In genomic region chr10:13472359-13472758, GRCh38 we compare ENCODE assay signal across 39 cellular contexts. TPM values are rescaled to one million over a fixed set of nuclear protein-coding genes. Genes with fewer than 3 reads are reported as not detected.
"Had no signal": no experiment of that assay in that cellular context is flagged by ENCODE, and none has a peak within 500 bp of the region (broad histone marks: within the 10 kb centered on the region; RNA-seq: fewer than 3 reads in every experiment).

No MANE protein-coding gene starts in this region.

- H3K4me1 Mint-ChIP-seq: activated naive CD4-positive, alpha-beta T cell treated with anti-CD3 and anti-CD28 coated beads, Interleukin-2, amount 10 ng/mL, durations not matched to agents 7 days and 5 days; activated naive CD4-positive, alpha-beta T cell treated with anti-CD3 and anti-CD28 coated beads, Interleukin-2, amount 50 U/mL, for 24 hours; activated naive CD8-positive, alpha-beta T cell treated with anti-CD3 and anti-CD28 coated beads for 36 hours; activated naive CD8-positive, alpha-beta T cell treated with anti-CD3 and anti-CD28 coated beads, Interleukin-2, amount 10 ng/mL, durations not matched to agents 7 days and 5 days; activated naive CD8-positive, alpha-beta T cell treated with anti-CD3 and anti-CD28 coated beads, Interleukin-2, amount 50 U/mL, for 24 hours; activated T-helper 17 cell treated with anti-CD3 and anti-CD28 coated beads, Interleukin-2, amount 50 U/mL, for 72 hours; brain; central memory CD8-positive, alpha-beta T cell had no signal

- H3K27me3 ChIP-seq: adrenal gland, ascending aorta, body of pancreas, brain microvascular endothelial cell, breast epithelium, cardiac muscle cell had no signal

- FAIRE-seq: astrocyte, colon had no signal

- H3K4me3 ChIP-seq: adrenal gland, ascending aorta, body of pancreas, breast epithelium, cardiac muscle cell had no signal

- H3K36me3 ChIP-seq: adrenal gland, brain microvascular endothelial cell, breast epithelium, cardiac muscle cell had no signal

- DNase-seq: activated effector memory CD4-positive, alpha-beta T cell treated with anti-CD3 and anti-CD28 coated beads, Interleukin-2, amount 50 U/mL, for 16 hours; activated effector memory CD4-positive, alpha-beta T cell treated with Interleukin-2 at 50 U/mL for 16 hours; activated gamma-delta T cell; activated gamma-delta T cell treated with Interleukin-2 at 50 U/mL for 16 hours; activated naive CD4-positive, alpha-beta T cell; activated naive CD4-positive, alpha-beta T cell treated with anti-CD3 and anti-CD28 coated beads for 36 hours; activated naive CD4-positive, alpha-beta T cell treated with anti-CD3 and anti-CD28 coated beads, Interleukin-2, amount 10 ng/mL, durations not matched to agents 7 days and 5 days; activated naive CD4-positive, alpha-beta T cell treated with anti-CD3 and anti-CD28 coated beads, Interleukin-2, amount 50 U/mL, for 16 hours; activated naive CD4-positive, alpha-beta T cell treated with Interleukin-2 at 50 U/mL for 16 hours; activated naive CD8-positive, alpha-beta T cell treated with anti-CD3 and anti-CD28 coated beads for 36 hours; activated naive CD8-positive, alpha-beta T cell treated with anti-CD3 and anti-CD28 coated beads, Interleukin-2, amount 10 ng/mL, durations not matched to agents 7 days and 5 days; activated naive CD8-positive, alpha-beta T cell treated with anti-CD3 and anti-CD28 coated beads, Interleukin-2, amount 50 U/mL, for 24 hours; activated T-cell treated with anti-CD3 and anti-CD28 coated beads, Interleukin-2, amount 50 U/mL, for 1 hour; activated T-cell treated with anti-CD3 and anti-CD28 coated beads, Interleukin-2, amount 50 U/mL, for 24 hours; activated T-cell treated with anti-CD3 and anti-CD28 coated beads, Interleukin-2, amount 50 U/mL, for 4 hours; activated T-cell treated with anti-CD3 and anti-CD28 coated beads, Interleukin-2, amount 50 U/mL, for 48 hours; activated T-cell treated with anti-CD3 and anti-CD28 coated beads, Interleukin-2, amount 50 U/mL, for 72 hours; adrenal gland; amniotic stem cell; amygdala; anterior cingulate cortex; aorta; body of pancreas; brain microvascular endothelial cell; caudate nucleus; cerebellar nuclear complex had no signal

- H3K4me1 ChIP-seq: adrenal gland, ascending aorta, body of pancreas, breast epithelium had no signal

- H3K27ac Mint-ChIP-seq: activated naive CD4-positive, alpha-beta T cell treated with anti-CD3 and anti-CD28 coated beads for 36 hours; activated naive CD4-positive, alpha-beta T cell treated with anti-CD3 and anti-CD28 coated beads, Interleukin-2, amount 10 ng/mL, durations not matched to agents 7 days and 5 days; activated naive CD4-positive, alpha-beta T cell treated with anti-CD3 and anti-CD28 coated beads, Interleukin-2, amount 50 U/mL, for 24 hours; activated naive CD4-positive, alpha-beta T cell treated with anti-CD3 and anti-CD28 coated beads, Interleukin-2, amount 50 U/mL, for 72 hours; activated naive CD8-positive, alpha-beta T cell; activated naive CD8-positive, alpha-beta T cell treated with anti-CD3 and anti-CD28 coated beads for 36 hours; activated naive CD8-positive, alpha-beta T cell treated with anti-CD3 and anti-CD28 coated beads, Interleukin-2, amount 10 ng/mL, durations not matched to agents 7 days and 5 days; activated naive CD8-positive, alpha-beta T cell treated with anti-CD3 and anti-CD28 coated beads, Interleukin-2, amount 50 U/mL, for 24 hours; activated T-cell treated with anti-CD3 and anti-CD28 coated beads, Interleukin-2, amount 50 U/mL, for 24 hours; activated T-cell treated with anti-CD3 and anti-CD28 coated beads, Interleukin-2, amount 50 U/mL, for 72 hours; activated T-helper 1 cell treated with anti-CD3 and anti-CD28 coated beads, Interleukin-12 subunit alpha, Interleukin-12 subunit beta, Interleukin-2, Interleukin-4 antibody, amounts not matched to agents 30 ng/mL and 10 ng/mL and 1 ng/mL, durations not matched to agents 14 hours and 24 hours and 36 hours; activated T-helper 17 cell treated with anti-CD3 and anti-CD28 coated beads, Interleukin-2, amount 50 U/mL, for 72 hours; activated T-helper 2 cell treated with anti-CD3 and anti-CD28 coated beads, Interferon-gamma antibody, Interleukin-2, Interleukin-4, amounts not matched to agents 10 μg/mL and 5 μg/mL and 100 μg/mL, durations not matched to agents 14 hours and 24 hours and 36 hours; brain had no signal

- H3K36me3 Mint-ChIP-seq: activated naive CD4-positive, alpha-beta T cell treated with anti-CD3 and anti-CD28 coated beads, Interleukin-2, amount 10 ng/mL, durations not matched to agents 7 days and 5 days; activated naive CD4-positive, alpha-beta T cell treated with anti-CD3 and anti-CD28 coated beads, Interleukin-2, amount 50 U/mL, for 24 hours; activated naive CD4-positive, alpha-beta T cell treated with anti-CD3 and anti-CD28 coated beads, Interleukin-2, amount 50 U/mL, for 72 hours; activated naive CD8-positive, alpha-beta T cell; activated naive CD8-positive, alpha-beta T cell treated with anti-CD3 and anti-CD28 coated beads for 36 hours; activated naive CD8-positive, alpha-beta T cell treated with anti-CD3 and anti-CD28 coated beads, Interleukin-2, amount 10 ng/mL, durations not matched to agents 7 days and 5 days; brain had no signal

- H3K9me3 ChIP-seq: adrenal gland, ascending aorta, body of pancreas, breast epithelium had no signal

- H3K27ac ChIP-seq: adrenal gland, ascending aorta, body of pancreas, brain microvascular endothelial cell, breast epithelium, cardiac muscle cell had no signal

- H3K4me3 Mint-ChIP-seq: activated naive CD4-positive, alpha-beta T cell treated with anti-CD3 and anti-CD28 coated beads for 36 hours; activated naive CD4-positive, alpha-beta T cell treated with anti-CD3 and anti-CD28 coated beads, Interleukin-2, amount 10 ng/mL, durations not matched to agents 7 days and 5 days; activated naive CD4-positive, alpha-beta T cell treated with anti-CD3 and anti-CD28 coated beads, Interleukin-2, amount 50 U/mL, for 24 hours; activated naive CD8-positive, alpha-beta T cell; activated naive CD8-positive, alpha-beta T cell treated with anti-CD3 and anti-CD28 coated beads for 36 hours; activated naive CD8-positive, alpha-beta T cell treated with anti-CD3 and anti-CD28 coated beads, Interleukin-2, amount 10 ng/mL, durations not matched to agents 7 days and 5 days; activated naive CD8-positive, alpha-beta T cell treated with anti-CD3 and anti-CD28 coated beads, Interleukin-2, amount 50 U/mL, for 24 hours; activated T-cell treated with anti-CD3 and anti-CD28 coated beads, Interleukin-2, amount 50 U/mL, for 24 hours; activated T-cell treated with anti-CD3 and anti-CD28 coated beads, Interleukin-2, amount 50 U/mL, for 4 hours; activated T-cell treated with anti-CD3 and anti-CD28 coated beads, Interleukin-2, amount 50 U/mL, for 72 hours; activated T-helper 1 cell treated with anti-CD3 and anti-CD28 coated beads, Interleukin-12 subunit alpha, Interleukin-12 subunit beta, Interleukin-2, Interleukin-4 antibody, amounts not matched to agents 30 ng/mL and 10 ng/mL and 1 ng/mL, durations not matched to agents 14 hours and 24 hours and 36 hours; activated T-helper 17 cell treated with anti-CD3 and anti-CD28 coated beads, Interleukin-2, amount 50 U/mL, for 72 hours; brain; central memory CD8-positive, alpha-beta T cell had no signal

- ATAC-seq: activated naive CD4-positive, alpha-beta T cell treated with anti-CD3 and anti-CD28 coated beads, Interleukin-2, amount 50 U/mL, for 72 hours; activated naive CD8-positive, alpha-beta T cell treated with anti-CD3 and anti-CD28 coated beads, Interleukin-2, amount 50 U/mL, for 24 hours; activated T-cell treated with anti-CD3 and anti-CD28 coated beads, Interleukin-2, amount 50 U/mL, for 4 hours; activated T-cell treated with anti-CD3 and anti-CD28 coated beads, Interleukin-2, amount 50 U/mL, for 72 hours; activated T-helper 17 cell treated with anti-CD3 and anti-CD28 coated beads, Interleukin-2, amount 50 U/mL, for 72 hours; body of pancreas had no signal

- H3K27me3 Mint-ChIP-seq: activated naive CD4-positive, alpha-beta T cell treated with anti-CD3 and anti-CD28 coated beads, Interleukin-2, amount 10 ng/mL, durations not matched to agents 7 days and 5 days; activated naive CD4-positive, alpha-beta T cell treated with anti-CD3 and anti-CD28 coated beads, Interleukin-2, amount 50 U/mL, for 24 hours; activated naive CD8-positive, alpha-beta T cell; activated T-cell treated with anti-CD3 and anti-CD28 coated beads, Interleukin-2, amount 50 U/mL, for 24 hours; activated T-helper 17 cell treated with anti-CD3 and anti-CD28 coated beads, Interleukin-2, amount 50 U/mL, for 72 hours; brain had no signal

- H3K9me3 Mint-ChIP-seq: activated naive CD4-positive, alpha-beta T cell treated with anti-CD3 and anti-CD28 coated beads for 36 hours; activated naive CD4-positive, alpha-beta T cell treated with anti-CD3 and anti-CD28 coated beads, Interleukin-2, amount 10 ng/mL, durations not matched to agents 7 days and 5 days; activated naive CD4-positive, alpha-beta T cell treated with anti-CD3 and anti-CD28 coated beads, Interleukin-2, amount 50 U/mL, for 24 hours; activated naive CD4-positive, alpha-beta T cell treated with anti-CD3 and anti-CD28 coated beads, Interleukin-2, amount 50 U/mL, for 72 hours; activated naive CD8-positive, alpha-beta T cell treated with anti-CD3 and anti-CD28 coated beads for 36 hours; activated naive CD8-positive, alpha-beta T cell treated with anti-CD3 and anti-CD28 coated beads, Interleukin-2, amount 10 ng/mL, durations not matched to agents 7 days and 5 days; activated naive CD8-positive, alpha-beta T cell treated with anti-CD3 and anti-CD28 coated beads, Interleukin-2, amount 50 U/mL, for 24 hours; activated T-cell treated with anti-CD3 and anti-CD28 coated beads, Interleukin-2, amount 50 U/mL, for 24 hours; activated T-cell treated with anti-CD3 and anti-CD28 coated beads, Interleukin-2, amount 50 U/mL, for 4 hours; activated T-cell treated with anti-CD3 and anti-CD28 coated beads, Interleukin-2, amount 50 U/mL, for 72 hours; activated T-helper 1 cell treated with anti-CD3 and anti-CD28 coated beads, Interleukin-12 subunit alpha, Interleukin-12 subunit beta, Interleukin-2, Interleukin-4 antibody, amounts not matched to agents 30 ng/mL and 10 ng/mL and 1 ng/mL, durations not matched to agents 14 hours and 24 hours and 36 hours; activated T-helper 17 cell treated with anti-CD3 and anti-CD28 coated beads, Interleukin-2, amount 50 U/mL, for 72 hours; activated T-helper 2 cell treated with anti-CD3 and anti-CD28 coated beads, Interferon-gamma antibody, Interleukin-2, Interleukin-4, amounts not matched to agents 10 μg/mL and 5 μg/mL and 100 μg/mL, durations not matched to agents 14 hours and 24 hours and 36 hours; brain; central memory CD8-positive, alpha-beta T cell had no signal

RNA-seq across cellular contexts. Expression of gene BEND7, which starts 56.5 kb away (rescaled TPM):
- total RNA-seq: activated naive CD4-positive, alpha-beta T cell treated with anti-CD3 and anti-CD28 coated beads for 36 hours; activated naive CD4-positive, alpha-beta T cell treated with anti-CD3 and anti-CD28 coated beads, Interleukin-2, amount 50 U/mL, for 72 hours; activated naive CD8-positive, alpha-beta T cell treated with anti-CD3 and anti-CD28 coated beads for 36 hours; activated naive CD8-positive, alpha-beta T cell treated with anti-CD3 and anti-CD28 coated beads, Interleukin-2, amount 10 ng/mL, durations not matched to agents 7 days and 5 days; activated T-helper 1 cell treated with anti-CD3 and anti-CD28 coated beads, Interleukin-12 subunit alpha, Interleukin-12 subunit beta, Interleukin-2, Interleukin-4 antibody, amounts not matched to agents 30 ng/mL and 10 ng/mL and 1 ng/mL, durations not matched to agents 14 hours and 24 hours and 36 hours; activated T-helper 17 cell treated with anti-CD3 and anti-CD28 coated beads, Interleukin-2, amount 50 U/mL, for 72 hours; activated T-helper 2 cell treated with anti-CD3 and anti-CD28 coated beads, Interferon-gamma antibody, Interleukin-2, Interleukin-4, amounts not matched to agents 10 μg/mL and 5 μg/mL and 100 μg/mL, durations not matched to agents 14 hours and 24 hours and 36 hours had no signal
